In genomic region chr2:191631754-191632153, GRCh38 we compare ENCODE assay signal across 12 cellular contexts. TPM values are rescaled to one million over a fixed set of nuclear protein-coding genes. Genes with fewer than 3 reads are reported as not detected.
DNase-seq lines count a peak whose midpoint lies in the region; ATAC-seq and TF ChIP-seq lines count a peak whose summit lies in the region.
"Had no signal": no experiment of that assay in that cellular context is flagged by ENCODE, and none has a peak within 500 bp of the region (broad histone marks: within the 10 kb centered on the region; RNA-seq: fewer than 3 reads in every experiment).

No MANE protein-coding gene starts in this region.

- ATAC-seq in left lobe of liver (peak; percentile 74), HG02970 (IDR thresholded peaks at IDR 0.05; ENCODE audit: low FRiP score, unreplicated experiment) (no peak), GM21723 (IDR thresholded peaks at IDR 0.05; ENCODE audit: unreplicated experiment) (no peak), GM18867 (IDR thresholded peaks at IDR 0.05; ENCODE audit: unreplicated experiment) (no peak)

- TF ChIP-seq CTCF in astrocyte of the cerebellum (IDR thresholded peaks at IDR 0.05; ENCODE audit: low read depth, low read length, missing control alignments): no peak

- DNase-seq in DMS79 (lab: John Stamatoyannopoulos, UW) (peak; percentile 42), HuH-7.5 (ENCODE audit: low spot score) (peak; percentile 16), astrocyte of the cerebellum (ENCODE audit: low read depth) (peak; percentile 27), left lobe of liver (ENCODE audit: low spot score) (no peak)
- DNase-seq in stimulated activated naive CD4-positive, alpha-beta T cell treated with Interleukin-2 at 50 U/mL for 16 hours (lab: John Stamatoyannopoulos, UW): no peak
- DNase-seq: H9, NCI-H524 treated with DMSO at 0.1 percent for 48 hours had no signal

- in situ Hi-C loops in astrocyte of the cerebellum (cut with HindIII; ENCODE audit: low sequenced_read_pairs): loop anchor here (5.0 kb wide), 1 partner anchor 46 kb away; the partner anchor contains the start of gene NABP1

- H3K4me3 ChIP-seq in astrocyte of the cerebellum (ENCODE audit: low read depth, low read length): no peak overlapping the region
- H3K4me3 ChIP-seq: coronary artery, upper lobe of left lung had no signal

RNA-seq across cellular contexts. Expression of gene NABP1, which starts 46.2 kb away (rescaled TPM):
- 5.9 TPM for total RNA-seq in left lobe of liver

Comparison
In these comparisons a context has a peak if more than half of its experiments do, and no peak if none do; other contexts are left out.
1. DNase-seq: peak in DMS79 (single experiment), HuH-7.5 (single experiment) and astrocyte of the cerebellum (single experiment); none in left lobe of liver (single experiment) and stimulated activated naive CD4-positive, alpha-beta T cell treated with Interleukin-2 at 50 U/mL for 16 hours (single experiment).